ENCODE assay signal across 13 cellular contexts in the genomic region with DNA sequence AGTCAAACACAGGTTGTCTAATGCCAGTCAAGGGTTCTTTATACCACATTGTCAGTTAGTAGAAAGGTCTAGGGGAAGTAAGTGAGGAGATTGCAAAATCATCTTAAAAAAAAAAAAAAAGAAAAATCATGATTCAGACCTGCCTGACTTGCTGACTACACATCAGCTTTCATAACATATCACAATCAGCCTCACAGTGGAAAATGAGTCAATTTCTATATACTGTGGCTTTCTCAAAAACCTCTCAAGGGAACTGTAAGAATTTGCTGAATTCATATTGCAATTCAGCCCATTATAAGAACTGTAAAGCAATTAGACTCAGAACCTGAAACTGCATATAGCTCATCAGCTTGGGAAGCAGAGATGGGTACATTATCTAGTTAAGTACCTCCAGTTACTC.
A peak's percentile ranks its signal among the peaks of the same experiment; 100 is the strongest.
DNase-seq lines count a peak whose midpoint lies in the region; ATAC-seq, FAIRE-seq and TF ChIP-seq lines count a peak whose summit lies in the region.
"Had no signal": no experiment of that assay in that cellular context is flagged by ENCODE, and none has a peak within 500 bp of the region (broad histone marks: within the 10 kb centered on the region; RNA-seq: fewer than 3 reads in every experiment).

No MANE protein-coding gene starts in this region.

- no peaks in the 10 kb centered on the region for H4K20me1 ChIP-seq in IMR-90 (ENCODE audit: insufficient read depth, low read length)
- no peaks in the 10 kb centered on the region for H4K20me1 ChIP-seq in astrocyte (ENCODE audit: insufficient read depth, low read length)

- no peak overlapping the region for H4K8ac ChIP-seq in IMR-90 (ENCODE audit: low read depth in 2 of 2, low read length in 2 of 2)

- no peak overlapping the region for H3K23ac ChIP-seq in IMR-90 (ENCODE audit: low read depth, low read length)

- H3K4me3 ChIP-seq in AG09309 (ENCODE audit: control insufficient read depth, low read depth, low read length), result no peak overlapping the region
- H3K4me3 ChIP-seq in IMR-90 (ENCODE audit: insufficient read depth, low read depth, low read length), result no peak overlapping the region
- no peak overlapping the region for H3K4me3 ChIP-seq in astrocyte (ENCODE audit: insufficient read depth, low read depth, low read length)
- H3K4me3 ChIP-seq in left lung, result no peak overlapping the region
- H3K4me3 ChIP-seq in small intestine (ENCODE audit: low read depth in 1 of 2, low read length in 2 of 2), result no peak overlapping the region
- H3K4me3 ChIP-seq: PC-9, psoas muscle had no signal

- TF ChIP-seq POLR2A in IMR-90 (IDR thresholded peaks at IDR 0.05; ENCODE audit: low read depth, low read length) (no peak), GM12891 (IDR thresholded peaks at IDR 0.05; ENCODE audit: low read depth, low read length) (no peak)

- intact Hi-C loops in IMR-90 (cut with micrococcal nuclease) (no loop called here), left lung (cut with DNase I) (no loop called here)
- intact Hi-C loops in activated CD4-positive, alpha-beta T cell treated with anti-CD3 and anti-CD28 coated beads, Interleukin-2, amount 10 ng/mL, durations not matched to agents 24 days and 14 days (cut with micrococcal nuclease), result no loop called here

- H3K9me3 ChIP-seq in IMR-90 (ENCODE audit: control insufficient read depth, insufficient read depth, low read length), result no peaks in the 10 kb centered on the region
- no peaks in the 10 kb centered on the region for H3K9me3 ChIP-seq in astrocyte (ENCODE audit: insufficient read depth, low read depth, low read length)
- no peaks in the 10 kb centered on the region for H3K9me3 ChIP-seq in left lung
- no peaks in the 10 kb centered on the region for H3K9me3 ChIP-seq in small intestine (ENCODE audit: control insufficient read depth, low read depth)
- H3K9me3 ChIP-seq: psoas muscle had no signal

- H3K79me1 ChIP-seq in IMR-90 (ENCODE audit: low read depth in 1 of 2, low read length in 2 of 2), result no peaks in the 10 kb centered on the region

- TF ChIP-seq CTCF in AG09309 (IDR thresholded peaks at IDR 0.05; ENCODE audit: control insufficient read depth, insufficient read depth, low read depth, low read length, missing control alignments) (no peak), IMR-90 (conservative IDR thresholded peaks at IDR 0.05; ENCODE audit: low read depth, low read length) (no peak), astrocyte (IDR thresholded peaks at IDR 0.05; ENCODE audit: insufficient read depth, low read depth, low read length) (no peak), left lung (IDR thresholded peaks at IDR 0.05) (no peak)

- in situ Hi-C loops in IMR-90 (cut with MboI; ENCODE audit: low sequenced_read_pairs), result loop anchor here (25.0 kb wide), 1 partner anchor 964 kb away; no protein-coding TSS in a partner anchor

- peak; percentile 63 for FAIRE-seq in astrocyte (lab: Jason Lieb, UNC)
- FAIRE-seq in GM12891 (lab: Jason Lieb, UNC), result no peak
- FAIRE-seq in small intestine (lab: Jason Lieb, UNC), result no peak

- no peaks in the 10 kb centered on the region for H3K79me2 ChIP-seq in astrocyte (ENCODE audit: insufficient read depth, low read length)

- H3K36me3 ChIP-seq in IMR-90 (ENCODE audit: control insufficient read depth, insufficient read depth, low read length), result no peaks in the 10 kb centered on the region
- no peaks in the 10 kb centered on the region for H3K36me3 ChIP-seq in astrocyte (ENCODE audit: insufficient read depth, low read length)
- no peaks in the 10 kb centered on the region for H3K36me3 ChIP-seq in left lung
- no peaks in the 10 kb centered on the region for H3K36me3 ChIP-seq in small intestine (ENCODE audit: control insufficient read depth in 2 of 2, insufficient read depth in 2 of 2, low read length in 2 of 2)

- H3K9ac ChIP-seq in IMR-90 (ENCODE audit: low read depth, low read length) (no peak overlapping the region), astrocyte (ENCODE audit: low read length) (no peak overlapping the region)

- H2AK9ac ChIP-seq in IMR-90 (replicated peaks; ENCODE audit: low read depth, low read length, poor library complexity), result no peak overlapping the region

- H3K4me2 ChIP-seq in IMR-90 (ENCODE audit: low read depth, low read length) (peak overlapping the region; percentile 21; the same call in 1 of the 2 replicates), astrocyte (ENCODE audit: low read length) (peak overlapping the region; percentile 27)
- H3K4me2 ChIP-seq: PC-9 had no signal

- CTCF ChIA-PET in IMR-90 (lab: Yijun Ruan, JAX), result interaction anchor here (0.7 kb wide), 1 partner anchor 429 kb away, joined by 3 read pairs; no protein-coding TSS in a partner anchor

- H2BK15ac ChIP-seq in IMR-90 (ENCODE audit: low read depth, low read length), result no peak overlapping the region; the same call in 2 of the 3 replicates

- ATAC-seq in IMR-90 (ENCODE audit: low read depth) (peak; percentile 90), left lung (peak; percentile 55)

- H3K27ac ChIP-seq in IMR-90 (ENCODE audit: insufficient read depth, low read length), result no peak overlapping the region
- peak overlapping the region; percentile 38 for H3K27ac ChIP-seq in astrocyte (ENCODE audit: low read depth, low read length)
- no peak overlapping the region for H3K27ac ChIP-seq in left lung
- H3K27ac ChIP-seq in small intestine (ENCODE audit: low read depth in 1 of 2, low read length in 1 of 2), result no peak overlapping the region
- H3K27ac ChIP-seq: PC-9, psoas muscle had no signal

- H2AK5ac ChIP-seq in IMR-90 (ENCODE audit: low read depth, low read length), result no peak overlapping the region

- dilution Hi-C loops in IMR-90 (cut with HindIII; ENCODE audit: low sequenced_read_pairs, unreplicated experiment), result no loop called here

- no peak overlapping the region for H4K5ac ChIP-seq in IMR-90 (ENCODE audit: low read depth, low read length)

- no peak overlapping the region for H3K14ac ChIP-seq in IMR-90 (replicated peaks; ENCODE audit: low read depth, low read length)

- H2BK5ac ChIP-seq in IMR-90 (ENCODE audit: low read depth, low read length, poor library complexity, severe bottlenecking), result no peak overlapping the region

- 0 out of 2 replicates have a peak overlapping the region, but pooled peaks have one; percentile 36 for H3K18ac ChIP-seq in IMR-90 (ENCODE audit: low read depth, low read length)

- BruUV-seq in IMR-90 (replicated peaks; lab: Mats Ljungman, UMichigan), result no TSS peak

- H3K4ac ChIP-seq in IMR-90 (ENCODE audit: low read depth, low read length), result no peak overlapping the region; the same call in 1 of the 2 replicates

- H2AFZ ChIP-seq in IMR-90 (replicated peaks; ENCODE audit: low read length, poor library complexity) (no peak overlapping the region), astrocyte (ENCODE audit: low read depth, low read length) (no peak overlapping the region)
- H2AFZ ChIP-seq: PC-9 had no signal

- POLR2A ChIA-PET in IMR-90 (lab: Charles Lee; ENCODE audit: unreplicated experiment), result no interaction called here

- no peaks in the 10 kb centered on the region for H3K9me3 Mint-ChIP-seq in astrocyte (ENCODE audit: unreplicated experiment)
- peaks cover 4% of the 10 kb centered on the region for H3K9me3 Mint-ChIP-seq in activated CD4-positive, alpha-beta T cell treated with anti-CD3 and anti-CD28 coated beads, Interleukin-2, amount 10 ng/mL, durations not matched to agents 24 days and 14 days

- no peak overlapping the region for H3K56ac ChIP-seq in IMR-90 (ENCODE audit: extremely low read depth, insufficient read depth, low read length)

- H3K27me3 Mint-ChIP-seq in astrocyte (ENCODE audit: low read depth, unreplicated experiment), result no peaks in the 10 kb centered on the region
- no peaks in the 10 kb centered on the region for H3K27me3 Mint-ChIP-seq in activated CD4-positive, alpha-beta T cell treated with anti-CD3 and anti-CD28 coated beads, Interleukin-2, amount 10 ng/mL, durations not matched to agents 24 days and 14 days
- H3K27me3 Mint-ChIP-seq: activated naive CD4-positive, alpha-beta T cell treated with anti-CD3 and anti-CD28 coated beads, Interleukin-2, amount 50 U/mL, for 24 hours had no signal

- H2BK120ac ChIP-seq in IMR-90 (ENCODE audit: low read depth, low read length), result peak overlapping the region; percentile 29; the same call in 1 of the 2 replicates

- DNase-seq in AG09309 (ENCODE audit: low read depth) (peak; percentile 74), IMR-90 (peak; percentile 91), astrocyte (ENCODE audit: low read depth) (peak; percentile 89), left lung (no peak), GM19240 (ENCODE audit: insufficient read length, low spot score) (no peak), GM12891 (ENCODE audit: insufficient read length, low spot score) (no peak), small intestine (no peak)
- DNase-seq in activated CD4-positive, alpha-beta T cell treated with anti-CD3 and anti-CD28 coated beads, Interleukin-2, amount 10 ng/mL, durations not matched to agents 24 days and 14 days, result no peak
- DNase-seq: DMS53, NCI-H1417, psoas muscle had no signal

- peak overlapping the region; percentile 42 for H3K27ac Mint-ChIP-seq in astrocyte (ENCODE audit: unreplicated experiment)
- no peak overlapping the region for H3K27ac Mint-ChIP-seq in activated CD4-positive, alpha-beta T cell treated with anti-CD3 and anti-CD28 coated beads, Interleukin-2, amount 10 ng/mL, durations not matched to agents 24 days and 14 days
- H3K27ac Mint-ChIP-seq: activated naive CD4-positive, alpha-beta T cell treated with anti-CD3 and anti-CD28 coated beads, Interleukin-2, amount 50 U/mL, for 24 hours had no signal

- no peak overlapping the region for H4K91ac ChIP-seq in IMR-90 (ENCODE audit: insufficient read depth, low read depth, low read length)

- H3K4me3 Mint-ChIP-seq in astrocyte (ENCODE audit: unreplicated experiment), result no peak overlapping the region
- no peak overlapping the region for H3K4me3 Mint-ChIP-seq in activated CD4-positive, alpha-beta T cell treated with anti-CD3 and anti-CD28 coated beads, Interleukin-2, amount 10 ng/mL, durations not matched to agents 24 days and 14 days
- H3K4me3 Mint-ChIP-seq: activated naive CD4-positive, alpha-beta T cell treated with anti-CD3 and anti-CD28 coated beads, Interleukin-2, amount 50 U/mL, for 24 hours had no signal

- no peaks in the 10 kb centered on the region for H3K36me3 Mint-ChIP-seq in astrocyte (ENCODE audit: low read depth, unreplicated experiment)
- H3K36me3 Mint-ChIP-seq in activated CD4-positive, alpha-beta T cell treated with anti-CD3 and anti-CD28 coated beads, Interleukin-2, amount 10 ng/mL, durations not matched to agents 24 days and 14 days (ENCODE audit: low read depth), result no peaks in the 10 kb centered on the region
- H3K36me3 Mint-ChIP-seq: activated naive CD4-positive, alpha-beta T cell treated with anti-CD3 and anti-CD28 coated beads, Interleukin-2, amount 50 U/mL, for 24 hours had no signal

- peak overlapping the region; percentile 58; the same call in 1 of the 2 replicates for H2BK20ac ChIP-seq in IMR-90 (ENCODE audit: low read depth, low read length)

- peaks cover 26% of the 10 kb centered on the region for H3K4me1 Mint-ChIP-seq in astrocyte (ENCODE audit: low read depth, unreplicated experiment)
- H3K4me1 Mint-ChIP-seq in activated CD4-positive, alpha-beta T cell treated with anti-CD3 and anti-CD28 coated beads, Interleukin-2, amount 10 ng/mL, durations not matched to agents 24 days and 14 days, result no peaks in the 10 kb centered on the region
- H3K4me1 Mint-ChIP-seq: activated naive CD4-positive, alpha-beta T cell treated with anti-CD3 and anti-CD28 coated beads, Interleukin-2, amount 50 U/mL, for 24 hours had no signal

- H3K4me1 ChIP-seq in IMR-90 (ENCODE audit: control insufficient read depth, insufficient read depth, low read length) (peaks cover 3% of the 10 kb centered on the region; the same call in 1 of the 2 replicates), astrocyte (ENCODE audit: insufficient read depth, low read length) (peaks cover 23% of the 10 kb centered on the region), left lung (no peaks in the 10 kb centered on the region), small intestine (ENCODE audit: control insufficient read depth in 2 of 2, insufficient read depth in 1 of 2, low read depth in 1 of 2, low read length in 1 of 2) (no peaks in the 10 kb centered on the region)
- H3K4me1 ChIP-seq: psoas muscle had no signal

- H3K27me3 ChIP-seq in IMR-90 (ENCODE audit: control insufficient read depth, insufficient read depth, low read length) (no peaks in the 10 kb centered on the region), astrocyte (ENCODE audit: insufficient read depth, low read length) (no peaks in the 10 kb centered on the region), left lung (no peaks in the 10 kb centered on the region), small intestine (ENCODE audit: control insufficient read depth in 2 of 2, insufficient read depth in 2 of 2, low read length in 2 of 2) (no peaks in the 10 kb centered on the region)

- no peaks in the 10 kb centered on the region for H3K9me1 ChIP-seq in IMR-90 (ENCODE audit: insufficient read depth, low read length)

- no peak; the same call in 1 of the 2 replicates for TF ChIP-seq RAD21 in IMR-90 (IDR thresholded peaks at IDR 0.05; ENCODE audit: low read length)

Comparison
In these comparisons a context has a peak if more than half of its experiments do, and no peak if none do; other contexts are left out.
1. DNase-seq: peak in AG09309 (single experiment), IMR-90 (single experiment) and astrocyte (single experiment); none in left lung (0 of 2), GM19240 (single experiment), GM12891 (single experiment), activated CD4-positive, alpha-beta T cell treated with anti-CD3 and anti-CD28 coated beads, Interleukin-2, amount 10 ng/mL, durations not matched to agents 24 days and 14 days (single experiment) and small intestine (single experiment).